In genomic region chr17:42017866-42018200, GRCh38 we compare ENCODE assay signal across 8 cellular contexts. TPM values are rescaled to one million over a fixed set of nuclear protein-coding genes. Genes with fewer than 3 reads are reported as not detected.
DNase-seq lines count a peak whose midpoint lies in the region; ATAC-seq, FAIRE-seq and TF ChIP-seq lines count a peak whose summit lies in the region.

No MANE protein-coding gene starts in this region.

- peak overlapping the region; percentile 99 for H3K27ac Mint-ChIP-seq in Calu3 (ENCODE audit: unreplicated experiment)

- TF ChIP-seq RAD21 in K562 (CRISPR knock-in tag; conservative IDR thresholded peaks at IDR 0.05 in 1 of 2, IDR thresholded peaks at IDR 0.05 in 1 of 2): no peak

- peaks cover 3% of the 10 kb centered on the region for H3K9me3 Mint-ChIP-seq in Calu3 (ENCODE audit: low read depth, unreplicated experiment)

- peaks cover 87% of the 10 kb centered on the region for H3K36me3 Mint-ChIP-seq in Calu3 (ENCODE audit: insufficient read depth, unreplicated experiment)

- peak overlapping the region; percentile 86 for H3K4me3 ChIP-seq in K562
- peak overlapping the region; percentile 98 for H3K4me3 ChIP-seq in lung
- peak overlapping the region; percentile 87 for H3K4me3 ChIP-seq in urinary bladder (ENCODE audit: low read depth, low read length)

- no TSS peak for BruUV-seq in Calu3 (replicated peaks; lab: Mats Ljungman, UMichigan)
- BruUV-seq in K562 (replicated peaks; lab: Mats Ljungman, UMichigan): TSS peak; percentile 27

- H4K20me1 ChIP-seq in K562 (replicated peaks; ENCODE audit: control insufficient read depth, insufficient read depth, low read length): peaks cover 5% of the 10 kb centered on the region

- TF ChIP-seq POLR2A in K562 (conservative IDR thresholded peaks at IDR 0.05): no peak
- TF ChIP-seq POLR2A in GM12892 (IDR thresholded peaks at IDR 0.05; ENCODE audit: low read depth, low read length): no peak

- CTCF ChIA-PET in Calu3 (lab: Charles Lee) (interaction anchor here (0.6 to 4.2 kb wide), 18 partner anchors 9 to 503 kb away, joined by 3 to 38 read pairs (median 5); partner anchors contain the start of genes DHX58 and JUP), K562 (lab: Yijun Ruan, JAX; ENCODE audit: low intra/inter-chr PET ratio) (no interaction called here)

- WGBS in K562 (ENCODE audit: insufficient coverage, low coverage, missing lambda C conversion rate): 2% methylated on average over 11 of the region's 11 CpGs
- 5% methylated on average over 11 of the region's 11 CpGs for WGBS in lung, 2 donors
- WGBS in urinary bladder: 2% methylated on average over 11 of the region's 11 CpGs

- in situ Hi-C loops in K562 (cut with MboI): no loop called here

- TF ChIP-seq EP300 in K562 (IDR thresholded peaks at IDR 0.05; ENCODE audit: low read length): no peak

- H3K9me3 ChIP-seq in K562 (replicated peaks; ENCODE audit: control insufficient read depth, insufficient read depth, low read depth, low read length) (no peaks in the 10 kb centered on the region), lung (ENCODE audit: control insufficient read depth in 2 of 2, insufficient read depth in 1 of 2, low read length in 1 of 2) (no peaks in the 10 kb centered on the region)

- H3K4me2 ChIP-seq in K562 (ENCODE audit: insufficient read depth, low read length): peak overlapping the region; percentile 91

- no peaks in the 10 kb centered on the region for H3K27me3 Mint-ChIP-seq in Calu3 (ENCODE audit: unreplicated experiment)

- peak overlapping the region; percentile 99 for H3K4me3 Mint-ChIP-seq in Calu3 (ENCODE audit: low read depth, unreplicated experiment)

- intact Hi-C loops in Calu3 (cut with micrococcal nuclease; ENCODE audit: unreplicated experiment): no loop called here
- intact Hi-C loops in K562 (cut with micrococcal nuclease): no loop called here

- peak overlapping the region; percentile 93 for H2AFZ ChIP-seq in K562 (ENCODE audit: low read depth, low read length)

- no peak for TF ChIP-seq CTCF in Calu3 (IDR thresholded peaks at IDR 0.05; ENCODE audit: unreplicated experiment)
- TF ChIP-seq CTCF in K562 (IDR thresholded peaks at IDR 0.05 in 2 of 3, conservative IDR thresholded peaks at IDR 0.05 in 1 of 3; ENCODE audit: insufficient read depth in 2 of 3, low read depth in 1 of 3, low read length in 3 of 3): no peak
- TF ChIP-seq CTCF in lung (IDR thresholded peaks at IDR 0.05; ENCODE audit: control extremely low read depth, extremely low read depth): no peak

- peak overlapping the region; percentile 97 to 99 for H3K9ac ChIP-seq in K562 (ENCODE audit: insufficient read depth in 1 of 2, low read depth in 2 of 2, low read length in 2 of 2)

- peaks cover 74% of the 10 kb centered on the region for H3K79me2 ChIP-seq in K562 (ENCODE audit: control insufficient read depth, insufficient read depth, low read length)

- H3K27me3 ChIP-seq in K562 (ENCODE audit: control insufficient read depth in 2 of 2, insufficient read depth in 2 of 2, low read length in 2 of 2): no peaks in the 10 kb centered on the region
- no peaks in the 10 kb centered on the region for H3K27me3 ChIP-seq in lung (ENCODE audit: control insufficient read depth, insufficient read depth)

- ATAC-seq in HG03342 (IDR thresholded peaks at IDR 0.05; ENCODE audit: unreplicated experiment): peak; percentile 4
- ATAC-seq in K562: no peak; the same call in 2 of the 3 replicates
- ATAC-seq in lung (ENCODE audit: insufficient read depth, low FRiP score): no peak
- no peak for ATAC-seq in HG02588 (IDR thresholded peaks at IDR 0.05; ENCODE audit: unreplicated experiment)

- H3K27ac ChIP-seq in K562 (ENCODE audit: extremely low read depth, low read depth, low read length): peak overlapping the region; percentile 98
- peak overlapping the region; percentile 78 to 92 for H3K27ac ChIP-seq in lung (ENCODE audit: low read depth in 1 of 2, low read length in 1 of 2)
- peak overlapping the region; percentile 88 for H3K27ac ChIP-seq in urinary bladder (ENCODE audit: low read depth)

- DNase-seq in Calu3 (no peak), K562 (ENCODE audit: extremely low read depth in 1 of 4, low spot score in 3 of 4) (peak in 1 of 4 experiments; percentile 54), lung (ENCODE audit: low spot score) (no peak), GM12892 (ENCODE audit: insufficient read length) (no peak), NAMALWA (ENCODE audit: low spot score) (no peak)

- no peaks in the 10 kb centered on the region for H3K9me1 ChIP-seq in K562 (ENCODE audit: control insufficient read depth, insufficient read depth, low read length)

- H3K4me1 ChIP-seq in K562 (replicated peaks in 1 of 2; ENCODE audit: control insufficient read depth in 2 of 2, insufficient read depth in 2 of 2, low read length in 2 of 2) (peaks cover 21 to 29% of the 10 kb centered on the region in 2 experiments; a peak in 4 of 5 replicates), lung (ENCODE audit: control insufficient read depth in 2 of 2, insufficient read depth in 2 of 2, low read length in 2 of 2) (peaks cover 11 to 16% of the 10 kb centered on the region in 2 donors), urinary bladder (ENCODE audit: insufficient read depth) (no peaks in the 10 kb centered on the region)

- POLR2A ChIA-PET in K562 (lab: Yijun Ruan, JAX): interaction anchor here (0.6 to 4.3 kb wide), 18 partner anchors 9 to 519 kb away, joined by 3 to 37 read pairs (median 4); partner anchors contain the start of genes ACLY and DHX58

- H3K36me3 ChIP-seq in K562 (ENCODE audit: control insufficient read depth, insufficient read depth, low read length): peaks cover 46% of the 10 kb centered on the region; the same call in 2 of the 3 replicates
- peaks cover 0 to 5% of the 10 kb centered on the region in 2 donors for H3K36me3 ChIP-seq in lung (ENCODE audit: control insufficient read depth in 2 of 2, insufficient read depth in 2 of 2, low read length in 2 of 2)
- peaks cover 3% of the 10 kb centered on the region for H3K36me3 ChIP-seq in urinary bladder (ENCODE audit: insufficient read depth)

- H3K4me1 Mint-ChIP-seq in Calu3 (ENCODE audit: low read depth, unreplicated experiment): peaks cover 63% of the 10 kb centered on the region

- FAIRE-seq in K562 (lab: Jason Lieb, UNC) (no peak), GM12892 (lab: Jason Lieb, UNC) (no peak)

RNA-seq across cellular contexts. Expression of gene DNAJC7, which starts 0.6 kb away (rescaled TPM):
- 184 and 193 TPM in 2 replicates for total RNA-seq in Calu3 (2022)
- total RNA-seq in K562 (2011; cell fraction: chromatin; rRNA removed; ENCODE audit: low replicate concordance): 180 and 244 TPM in 2 replicates
- total RNA-seq in K562 (2011; cell fraction: nucleolus; rRNA removed): 111 and 117 TPM in 2 replicates
- 168 and 236 TPM in 2 replicates for total RNA-seq in K562 (2011; cell fraction: nucleoplasm; rRNA removed)
- total RNA-seq in K562 (2014; rRNA removed): 145 and 157 TPM in 2 replicates
- 262 and 288 TPM in 2 replicates for total RNA-seq in K562 (2014; rRNA removed; fragmentation: Illumina TruSeq; extraction: Trizol)
- total RNA-seq in K562 (2015; rRNA removed; fragmentation: Illumina TruSeq; extraction: Trizol): 191 and 206 TPM in 2 replicates
- 149 and 153 TPM in 2 replicates for total RNA-seq in K562 (2021)
- 75.6 and 120 TPM in 2 replicates for polyA plus RNA-seq in K562 (2011; rRNA removed)
- polyA plus RNA-seq in K562 (2011; cell fraction: cytosol; rRNA removed): 29.9 and 31.1 TPM in 2 replicates
- polyA plus RNA-seq in K562 (2011; cell fraction: nucleus; rRNA removed): 49.5 and 50.7 TPM in 2 replicates
- 172 and 176 TPM in 2 replicates for polyA plus RNA-seq in K562 (2012)
- polyA plus RNA-seq in K562 (2014; fragmentation: Illumina TruSeq; extraction: Trizol): 206 and 239 TPM in 2 replicates
- 10 to 100 TPM; 85.8 to 94.3 TPM for polyA plus RNA-seq in K562 (2014; fragmentation: Nextera tagmentation; extraction: Ambion mirVana)
- 148 and 173 TPM in 2 replicates for polyA plus RNA-seq in K562 (2014; rRNA removed)
- polyA minus RNA-seq in K562 (2011; rRNA and poly(A)+ RNA removed): 82.6 and 112 TPM in 2 replicates
- 46.2 and 60.0 TPM in 2 replicates for polyA minus RNA-seq in K562 (2011; cell fraction: cytosol; rRNA and poly(A)+ RNA removed)
- polyA minus RNA-seq in K562 (2011; cell fraction: nucleus; rRNA and poly(A)+ RNA removed): 49.0 and 75.2 TPM in 2 replicates
- 10 to 100 TPM; 84.1 to 89.3 TPM for total RNA-seq in lung
- polyA plus RNA-seq in lung: 10 to 100 TPM; 66.2 to 81.8 TPM
- 69.9 TPM for total RNA-seq in urinary bladder
- 55.2 TPM for polyA plus RNA-seq in urinary bladder
- polyA plus RNA-seq in GM12892 (2012; ENCODE audit: missing spikeins): 96.1 TPM

RNA-seq across cellular contexts. Expression of gene NKIRAS2, which starts 2.1 kb away (rescaled TPM):
- total RNA-seq in Calu3 (2022) (55.7 and 58.4 TPM in 2 replicates), K562 (2014; rRNA removed) (64.6 and 66.9 TPM in 2 replicates), K562 (2014; rRNA removed; fragmentation: Illumina TruSeq; extraction: Trizol) (17.9 and 18.7 TPM in 2 replicates), K562 (2015; rRNA removed; fragmentation: Illumina TruSeq; extraction: Trizol) (22.1 and 23.1 TPM in 2 replicates), K562 (2021) (37.8 and 45.5 TPM in 2 replicates), lung (10 to 100 TPM; 29.2 to 32.0 TPM), urinary bladder (14.4 TPM)
- 17.2 and 40.4 TPM in 2 replicates for total RNA-seq in K562 (2011; cell fraction: chromatin; rRNA removed; ENCODE audit: low replicate concordance)
- 28.6 and 34.4 TPM in 2 replicates for total RNA-seq in K562 (2011; cell fraction: nucleolus; rRNA removed)
- total RNA-seq in K562 (2011; cell fraction: nucleoplasm; rRNA removed): 33.1 and 41.8 TPM in 2 replicates
- polyA plus RNA-seq in K562 (2011; rRNA removed) (29.8 and 36.2 TPM in 2 replicates), K562 (2014; fragmentation: Illumina TruSeq; extraction: Trizol) (60.7 and 65.5 TPM in 2 replicates), K562 (2014; fragmentation: Nextera tagmentation; extraction: Ambion mirVana) (10 to 100 TPM; 10.1 to 14.6 TPM), K562 (2014; rRNA removed) (58.7 and 68.6 TPM in 2 replicates), lung (10 to 100 TPM; 32.7 to 44.2 TPM), urinary bladder (52.0 TPM)
- 39.9 and 51.1 TPM in 2 replicates for polyA plus RNA-seq in K562 (2011; cell fraction: cytosol; rRNA removed)
- polyA plus RNA-seq in K562 (2011; cell fraction: nucleus; rRNA removed): 23.3 and 30.8 TPM in 2 replicates
- 35.4 and 103 TPM in 2 replicates for polyA plus RNA-seq in K562 (2012)
- 18.3 and 23.9 TPM in 2 replicates for polyA minus RNA-seq in K562 (2011; rRNA and poly(A)+ RNA removed)
- polyA minus RNA-seq in K562 (2011; cell fraction: cytosol; rRNA and poly(A)+ RNA removed): 18.9 and 19.3 TPM in 2 replicates
- polyA minus RNA-seq in K562 (2011; cell fraction: nucleus; rRNA and poly(A)+ RNA removed): 10.6 and 14.3 TPM in 2 replicates
- polyA plus RNA-seq in GM12892 (2012; ENCODE audit: missing spikeins): 19.2 TPM

RNA-seq across cellular contexts. Expression of gene C17orf113, which starts 32.6 kb away (rescaled TPM):
- 4.2 and 4.5 TPM in 2 replicates for total RNA-seq in Calu3 (2022)
- total RNA-seq in K562 (2011; cell fraction: chromatin; rRNA removed; ENCODE audit: low replicate concordance): 0.88 and 2.5 TPM in 2 replicates
- total RNA-seq in K562 (2011; cell fraction: nucleolus; rRNA removed): 1.8 and 2.0 TPM in 2 replicates
- total RNA-seq in K562 (2011; cell fraction: nucleoplasm; rRNA removed): 0.95 and 1.2 TPM in 2 replicates
- total RNA-seq in K562 (2014; rRNA removed): 0.78 and 0.86 TPM in 2 replicates
- 0.22 and 0.29 TPM in 2 replicates for total RNA-seq in K562 (2014; rRNA removed; fragmentation: Illumina TruSeq; extraction: Trizol)
- total RNA-seq in K562 (2015; rRNA removed; fragmentation: Illumina TruSeq; extraction: Trizol): 0.29 and 0.34 TPM in 2 replicates
- total RNA-seq in K562 (2021): 1.1 and 1.2 TPM in 2 replicates
- 0.49 and 0.55 TPM in 2 replicates for polyA plus RNA-seq in K562 (2011; rRNA removed)
- polyA plus RNA-seq in K562 (2011; cell fraction: cytosol; rRNA removed): 0.56 and 0.91 TPM in 2 replicates
- polyA plus RNA-seq in K562 (2011; cell fraction: nucleus; rRNA removed): 0.65 and 1.1 TPM in 2 replicates
- polyA plus RNA-seq in K562 (2012): 0.86 and 1.8 TPM in 2 replicates
- 0.31 and 0.61 TPM in 2 replicates for polyA plus RNA-seq in K562 (2014; fragmentation: Illumina TruSeq; extraction: Trizol)
- under 1 TPM; 0.10 to 0.17 TPM for polyA plus RNA-seq in K562 (2014; fragmentation: Nextera tagmentation; extraction: Ambion mirVana)
- 0.38 and 0.71 TPM in 2 replicates for polyA plus RNA-seq in K562 (2014; rRNA removed)
- 0.09 and 0.35 TPM in 2 replicates for polyA minus RNA-seq in K562 (2011; rRNA and poly(A)+ RNA removed)
- 0.64 and 0.67 TPM in 2 replicates for polyA minus RNA-seq in K562 (2011; cell fraction: cytosol; rRNA and poly(A)+ RNA removed)
- 0.22 and 0.27 TPM in 2 replicates for polyA minus RNA-seq in K562 (2011; cell fraction: nucleus; rRNA and poly(A)+ RNA removed)
- total RNA-seq in lung: 1 to 10 TPM; 1.7 to 3.6 TPM
- polyA plus RNA-seq in lung: under 1 TPM; 0.38 to 0.71 TPM
- total RNA-seq in urinary bladder: 0.95 TPM
- polyA plus RNA-seq in urinary bladder: 1.5 TPM
- 0.32 TPM for polyA plus RNA-seq in GM12892 (2012; ENCODE audit: missing spikeins)

RNA-seq across cellular contexts. Expression of gene CNP, which starts 51.2 kb away (rescaled TPM):
- 144 and 156 TPM in 2 replicates for total RNA-seq in Calu3 (2022)
- 33.1 and 94.9 TPM in 2 replicates for total RNA-seq in K562 (2011; cell fraction: chromatin; rRNA removed; ENCODE audit: low replicate concordance)
- total RNA-seq in K562 (2011; cell fraction: nucleolus; rRNA removed): 31.3 and 42.9 TPM in 2 replicates
- total RNA-seq in K562 (2011; cell fraction: nucleoplasm; rRNA removed): 37.7 and 39.6 TPM in 2 replicates
- total RNA-seq in K562 (2014; rRNA removed): 45.4 and 45.8 TPM in 2 replicates
- total RNA-seq in K562 (2014; rRNA removed; fragmentation: Illumina TruSeq; extraction: Trizol): 15.9 and 18.6 TPM in 2 replicates
- total RNA-seq in K562 (2015; rRNA removed; fragmentation: Illumina TruSeq; extraction: Trizol): 31.8 and 32.1 TPM in 2 replicates
- total RNA-seq in K562 (2021): 49.4 and 52.0 TPM in 2 replicates
- polyA plus RNA-seq in K562 (2011; rRNA removed): 15.5 and 20.7 TPM in 2 replicates
- polyA plus RNA-seq in K562 (2011; cell fraction: cytosol; rRNA removed): 11.4 and 24.5 TPM in 2 replicates
- 10.2 and 21.9 TPM in 2 replicates for polyA plus RNA-seq in K562 (2011; cell fraction: nucleus; rRNA removed)
- 30.0 and 34.8 TPM in 2 replicates for polyA plus RNA-seq in K562 (2012)
- 33.2 and 37.5 TPM in 2 replicates for polyA plus RNA-seq in K562 (2014; fragmentation: Illumina TruSeq; extraction: Trizol)
- polyA plus RNA-seq in K562 (2014; fragmentation: Nextera tagmentation; extraction: Ambion mirVana): 1 to 10 TPM; 1.7 to 3.8 TPM
- 29.1 and 30.2 TPM in 2 replicates for polyA plus RNA-seq in K562 (2014; rRNA removed)
- 19.5 and 44.8 TPM in 2 replicates for polyA minus RNA-seq in K562 (2011; rRNA and poly(A)+ RNA removed)
- polyA minus RNA-seq in K562 (2011; cell fraction: cytosol; rRNA and poly(A)+ RNA removed): 36.4 and 44.8 TPM in 2 replicates
- 11.0 and 11.9 TPM in 2 replicates for polyA minus RNA-seq in K562 (2011; cell fraction: nucleus; rRNA and poly(A)+ RNA removed)
- 10 to 100 TPM; 34.8 to 53.5 TPM for total RNA-seq in lung
- 10 to 100 TPM; 32.3 to 33.1 TPM for polyA plus RNA-seq in lung
- total RNA-seq in urinary bladder: 28.7 TPM
- 66.6 TPM for polyA plus RNA-seq in urinary bladder
- 26.4 TPM for polyA plus RNA-seq in GM12892 (2012; ENCODE audit: missing spikeins)
